ENCODE assay signal across 1 cellular context in the genomic region with DNA sequence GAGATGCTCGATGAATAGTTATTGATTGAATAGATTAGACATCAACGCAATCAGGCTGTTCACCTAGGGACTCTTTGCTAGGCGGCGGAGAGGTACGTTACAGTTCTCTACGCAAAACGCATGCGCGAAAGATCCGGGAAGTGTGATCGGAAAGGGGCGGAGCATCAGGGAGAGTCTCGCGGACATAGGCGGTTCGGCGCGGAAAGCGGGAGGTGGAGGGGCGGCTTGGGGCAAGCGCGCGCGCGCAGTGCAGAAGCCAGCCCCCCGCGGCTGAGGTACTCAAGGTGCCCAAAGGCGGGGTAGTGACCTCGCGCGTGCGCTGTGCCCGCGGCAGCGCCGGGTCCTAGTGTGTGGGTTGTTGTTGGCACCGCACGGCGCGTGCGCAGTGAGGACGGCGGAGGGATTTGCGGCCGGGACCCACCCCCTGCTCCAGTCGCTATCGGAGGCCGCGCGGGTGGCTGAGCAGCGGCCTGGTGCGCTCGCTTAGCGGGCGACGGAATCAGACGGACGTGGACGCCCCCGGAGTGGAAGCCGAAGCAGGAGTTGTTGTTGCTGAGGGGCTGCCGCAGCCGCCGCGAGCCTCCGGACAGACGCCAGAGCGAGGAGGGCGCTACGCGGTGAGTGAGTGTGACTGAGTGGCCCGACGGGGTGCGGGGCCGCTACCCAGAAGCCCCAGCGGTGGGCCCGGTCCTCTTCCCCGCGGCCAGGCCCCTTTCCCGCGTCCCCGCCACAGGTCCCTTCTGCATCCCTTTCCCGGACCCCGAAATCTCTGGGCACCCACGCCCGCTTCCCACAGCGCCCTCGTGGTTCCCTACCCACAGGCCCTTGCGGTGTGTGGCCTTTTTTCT.
A peak's percentile ranks its signal among the peaks of the same experiment; 100 is the strongest.
TF ChIP-seq lines count a peak whose summit lies in the region.

A gene with protein sequence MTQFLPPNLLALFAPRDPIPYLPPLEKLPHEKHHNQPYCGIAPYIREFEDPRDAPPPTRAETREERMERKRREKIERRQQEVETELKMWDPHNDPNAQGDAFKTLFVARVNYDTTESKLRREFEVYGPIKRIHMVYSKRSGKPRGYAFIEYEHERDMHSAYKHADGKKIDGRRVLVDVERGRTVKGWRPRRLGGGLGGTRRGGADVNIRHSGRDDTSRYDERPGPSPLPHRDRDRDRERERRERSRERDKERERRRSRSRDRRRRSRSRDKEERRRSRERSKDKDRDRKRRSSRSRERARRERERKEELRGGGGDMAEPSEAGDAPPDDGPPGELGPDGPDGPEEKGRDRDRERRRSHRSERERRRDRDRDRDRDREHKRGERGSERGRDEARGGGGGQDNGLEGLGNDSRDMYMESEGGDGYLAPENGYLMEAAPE (plus strand): TSS at position 432 of the 848 bp plus-strand sequence. CDS start 964 bp downstream, outside the sequence.

TF ChIP-seq in K562, 482 proteins besides CTCF, POLR2A, EP300 and RAD21 (continued from another document and continues in another):
- TF ChIP-seq, protein P1, sequence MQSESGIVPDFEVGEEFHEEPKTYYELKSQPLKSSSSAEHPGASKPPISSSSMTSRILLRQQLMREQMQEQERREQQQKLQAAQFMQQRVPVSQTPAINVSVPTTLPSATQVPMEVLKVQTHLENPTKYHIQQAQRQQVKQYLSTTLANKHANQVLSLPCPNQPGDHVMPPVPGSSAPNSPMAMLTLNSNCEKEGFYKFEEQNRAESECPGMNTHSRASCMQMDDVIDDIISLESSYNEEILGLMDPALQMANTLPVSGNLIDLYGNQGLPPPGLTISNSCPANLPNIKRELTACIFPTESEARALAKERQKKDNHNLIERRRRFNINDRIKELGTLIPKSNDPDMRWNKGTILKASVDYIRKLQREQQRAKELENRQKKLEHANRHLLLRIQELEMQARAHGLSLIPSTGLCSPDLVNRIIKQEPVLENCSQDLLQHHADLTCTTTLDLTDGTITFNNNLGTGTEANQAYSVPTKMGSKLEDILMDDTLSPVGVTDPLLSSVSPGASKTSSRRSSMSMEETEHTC (IDR thresholded peaks at IDR 0.05), result 0 out of 2 replicates have a peak, but pooled peaks have one; percentile 22
- TF ChIP-seq ZNF583 (CRISPR knock-in tag; IDR thresholded peaks at IDR 0.05) (peak; percentile 60; the same call in 1 of the 2 replicates), NRF1 (conservative IDR thresholded peaks at IDR 0.05 in 1 of 2, IDR thresholded peaks at IDR 0.05 in 1 of 2) (peak; percentile 100), ASH1L (IDR thresholded peaks at IDR 0.05; ENCODE audit: borderline replicate concordance, low read depth, partially characterized antibody) (no peak), NR2F6 (CRISPR knock-in tag; IDR thresholded peaks at IDR 0.05) (peak; percentile 72; the same call in 1 of the 2 replicates), EGR1 (conservative IDR thresholded peaks at IDR 0.05) (peak; percentile 88), CTBP1 (IDR thresholded peaks at IDR 0.05; ENCODE audit: borderline replicate concordance) (peak; percentile 76), STAT5A (IDR thresholded peaks at IDR 0.05; ENCODE audit: borderline replicate concordance, low read length) (peak; percentile 26; the same call in 1 of the 2 replicates), SMARCB1 (IDR thresholded peaks at IDR 0.05; ENCODE audit: insufficient read length, low read depth) (no peak), RUNX1 (IDR thresholded peaks at IDR 0.05; ENCODE audit: low read depth) (0 out of 2 replicates have a peak, but pooled peaks have one; percentile 13), BMI1 (IDR thresholded peaks at IDR 0.05; ENCODE audit: low read length) (no peak), CHD2 (IDR thresholded peaks at IDR 0.05; ENCODE audit: low read depth, low read length) (peak; percentile 95), SIN3A (IDR thresholded peaks at IDR 0.05; ENCODE audit: borderline replicate concordance in 2 of 2, control insufficient read depth in 1 of 2, low read depth in 2 of 2, low read length in 2 of 2) (peak; percentile 65 to 77), LEF1 (IDR thresholded peaks at IDR 0.05) (0 out of 2 replicates have a peak, but pooled peaks have one; percentile 58), ZNF76 (CRISPR knock-in tag; IDR thresholded peaks at IDR 0.05; ENCODE audit: borderline replicate concordance) (peak; percentile 91; the same call in 1 of the 2 replicates), ZNF143 (CRISPR knock-in tag; IDR thresholded peaks at IDR 0.05) (peak; percentile 82)
- TF ChIP-seq, protein P2, sequence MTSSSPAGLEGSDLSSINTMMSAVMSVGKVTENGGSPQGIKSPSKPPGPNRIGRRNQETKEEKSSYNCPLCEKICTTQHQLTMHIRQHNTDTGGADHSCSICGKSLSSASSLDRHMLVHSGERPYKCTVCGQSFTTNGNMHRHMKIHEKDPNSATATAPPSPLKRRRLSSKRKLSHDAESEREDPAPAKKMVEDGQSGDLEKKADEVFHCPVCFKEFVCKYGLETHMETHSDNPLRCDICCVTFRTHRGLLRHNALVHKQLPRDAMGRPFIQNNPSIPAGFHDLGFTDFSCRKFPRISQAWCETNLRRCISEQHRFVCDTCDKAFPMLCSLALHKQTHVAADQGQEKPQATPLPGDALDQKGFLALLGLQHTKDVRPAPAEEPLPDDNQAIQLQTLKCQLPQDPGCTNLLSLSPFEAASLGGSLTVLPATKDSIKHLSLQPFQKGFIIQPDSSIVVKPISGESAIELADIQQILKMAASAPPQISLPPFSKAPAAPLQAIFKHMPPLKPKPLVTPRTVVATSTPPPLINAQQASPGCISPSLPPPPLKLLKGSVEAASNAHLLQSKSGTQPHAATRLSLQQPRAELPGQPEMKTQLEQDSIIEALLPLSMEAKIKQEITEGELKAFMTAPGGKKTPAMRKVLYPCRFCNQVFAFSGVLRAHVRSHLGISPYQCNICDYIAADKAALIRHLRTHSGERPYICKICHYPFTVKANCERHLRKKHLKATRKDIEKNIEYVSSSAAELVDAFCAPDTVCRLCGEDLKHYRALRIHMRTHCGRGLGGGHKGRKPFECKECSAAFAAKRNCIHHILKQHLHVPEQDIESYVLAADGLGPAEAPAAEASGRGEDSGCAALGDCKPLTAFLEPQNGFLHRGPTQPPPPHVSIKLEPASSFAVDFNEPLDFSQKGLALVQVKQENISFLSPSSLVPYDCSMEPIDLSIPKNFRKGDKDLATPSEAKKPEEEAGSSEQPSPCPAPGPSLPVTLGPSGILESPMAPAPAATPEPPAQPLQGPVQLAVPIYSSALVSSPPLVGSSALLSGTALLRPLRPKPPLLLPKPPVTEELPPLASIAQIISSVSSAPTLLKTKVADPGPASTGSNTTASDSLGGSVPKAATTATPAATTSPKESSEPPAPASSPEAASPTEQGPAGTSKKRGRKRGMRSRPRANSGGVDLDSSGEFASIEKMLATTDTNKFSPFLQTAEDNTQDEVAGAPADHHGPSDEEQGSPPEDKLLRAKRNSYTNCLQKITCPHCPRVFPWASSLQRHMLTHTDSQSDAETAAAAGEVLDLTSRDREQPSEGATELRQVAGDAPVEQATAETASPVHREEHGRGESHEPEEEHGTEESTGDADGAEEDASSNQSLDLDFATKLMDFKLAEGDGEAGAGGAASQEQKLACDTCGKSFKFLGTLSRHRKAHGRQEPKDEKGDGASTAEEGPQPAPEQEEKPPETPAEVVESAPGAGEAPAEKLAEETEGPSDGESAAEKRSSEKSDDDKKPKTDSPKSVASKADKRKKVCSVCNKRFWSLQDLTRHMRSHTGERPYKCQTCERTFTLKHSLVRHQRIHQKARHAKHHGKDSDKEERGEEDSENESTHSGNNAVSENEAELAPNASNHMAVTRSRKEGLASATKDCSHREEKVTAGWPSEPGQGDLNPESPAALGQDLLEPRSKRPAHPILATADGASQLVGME (CRISPR knock-in tag; IDR thresholded peaks at IDR 0.05), result peak; percentile 88; the same call in 1 of the 2 replicates
- TF ChIP-seq, protein P3, sequence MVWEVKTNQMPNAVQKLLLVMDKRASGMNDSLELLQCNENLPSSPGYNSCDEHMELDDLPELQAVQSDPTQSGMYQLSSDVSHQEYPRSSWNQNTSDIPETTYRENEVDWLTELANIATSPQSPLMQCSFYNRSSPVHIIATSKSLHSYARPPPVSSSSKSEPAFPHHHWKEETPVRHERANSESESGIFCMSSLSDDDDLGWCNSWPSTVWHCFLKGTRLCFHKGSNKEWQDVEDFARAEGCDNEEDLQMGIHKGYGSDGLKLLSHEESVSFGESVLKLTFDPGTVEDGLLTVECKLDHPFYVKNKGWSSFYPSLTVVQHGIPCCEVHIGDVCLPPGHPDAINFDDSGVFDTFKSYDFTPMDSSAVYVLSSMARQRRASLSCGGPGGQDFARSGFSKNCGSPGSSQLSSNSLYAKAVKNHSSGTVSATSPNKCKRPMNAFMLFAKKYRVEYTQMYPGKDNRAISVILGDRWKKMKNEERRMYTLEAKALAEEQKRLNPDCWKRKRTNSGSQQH (CRISPR knock-in tag; IDR thresholded peaks at IDR 0.05), result 0 out of 2 replicates have a peak, but pooled peaks have one; percentile 61
- TF ChIP-seq, protein P4, sequence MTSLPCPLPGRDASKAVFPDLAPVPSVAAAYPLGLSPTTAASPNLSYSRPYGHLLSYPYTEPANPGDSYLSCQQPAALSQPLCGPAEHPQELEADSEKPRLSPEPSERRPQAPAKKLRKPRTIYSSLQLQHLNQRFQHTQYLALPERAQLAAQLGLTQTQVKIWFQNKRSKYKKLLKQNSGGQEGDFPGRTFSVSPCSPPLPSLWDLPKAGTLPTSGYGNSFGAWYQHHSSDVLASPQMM (CRISPR knock-in tag; IDR thresholded peaks at IDR 0.05), result no peak
- TF ChIP-seq, protein P5, sequence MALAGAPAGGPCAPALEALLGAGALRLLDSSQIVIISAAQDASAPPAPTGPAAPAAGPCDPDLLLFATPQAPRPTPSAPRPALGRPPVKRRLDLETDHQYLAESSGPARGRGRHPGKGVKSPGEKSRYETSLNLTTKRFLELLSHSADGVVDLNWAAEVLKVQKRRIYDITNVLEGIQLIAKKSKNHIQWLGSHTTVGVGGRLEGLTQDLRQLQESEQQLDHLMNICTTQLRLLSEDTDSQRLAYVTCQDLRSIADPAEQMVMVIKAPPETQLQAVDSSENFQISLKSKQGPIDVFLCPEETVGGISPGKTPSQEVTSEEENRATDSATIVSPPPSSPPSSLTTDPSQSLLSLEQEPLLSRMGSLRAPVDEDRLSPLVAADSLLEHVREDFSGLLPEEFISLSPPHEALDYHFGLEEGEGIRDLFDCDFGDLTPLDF (CRISPR knock-in tag; IDR thresholded peaks at IDR 0.05), result peak; percentile 73; the same call in 1 of the 2 replicates
- TF ChIP-seq, protein P6, sequence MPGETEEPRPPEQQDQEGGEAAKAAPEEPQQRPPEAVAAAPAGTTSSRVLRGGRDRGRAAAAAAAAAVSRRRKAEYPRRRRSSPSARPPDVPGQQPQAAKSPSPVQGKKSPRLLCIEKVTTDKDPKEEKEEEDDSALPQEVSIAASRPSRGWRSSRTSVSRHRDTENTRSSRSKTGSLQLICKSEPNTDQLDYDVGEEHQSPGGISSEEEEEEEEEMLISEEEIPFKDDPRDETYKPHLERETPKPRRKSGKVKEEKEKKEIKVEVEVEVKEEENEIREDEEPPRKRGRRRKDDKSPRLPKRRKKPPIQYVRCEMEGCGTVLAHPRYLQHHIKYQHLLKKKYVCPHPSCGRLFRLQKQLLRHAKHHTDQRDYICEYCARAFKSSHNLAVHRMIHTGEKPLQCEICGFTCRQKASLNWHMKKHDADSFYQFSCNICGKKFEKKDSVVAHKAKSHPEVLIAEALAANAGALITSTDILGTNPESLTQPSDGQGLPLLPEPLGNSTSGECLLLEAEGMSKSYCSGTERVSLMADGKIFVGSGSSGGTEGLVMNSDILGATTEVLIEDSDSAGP (CRISPR knock-in tag; IDR thresholded peaks at IDR 0.05), result peak; percentile 64; the same call in 1 of the 2 replicates
- TF ChIP-seq, protein P7, sequence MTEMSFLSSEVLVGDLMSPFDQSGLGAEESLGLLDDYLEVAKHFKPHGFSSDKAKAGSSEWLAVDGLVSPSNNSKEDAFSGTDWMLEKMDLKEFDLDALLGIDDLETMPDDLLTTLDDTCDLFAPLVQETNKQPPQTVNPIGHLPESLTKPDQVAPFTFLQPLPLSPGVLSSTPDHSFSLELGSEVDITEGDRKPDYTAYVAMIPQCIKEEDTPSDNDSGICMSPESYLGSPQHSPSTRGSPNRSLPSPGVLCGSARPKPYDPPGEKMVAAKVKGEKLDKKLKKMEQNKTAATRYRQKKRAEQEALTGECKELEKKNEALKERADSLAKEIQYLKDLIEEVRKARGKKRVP (CRISPR knock-in tag; IDR thresholded peaks at IDR 0.05), result 0 out of 2 replicates have a peak, but pooled peaks have one; percentile 45
- TF ChIP-seq, protein P8, sequence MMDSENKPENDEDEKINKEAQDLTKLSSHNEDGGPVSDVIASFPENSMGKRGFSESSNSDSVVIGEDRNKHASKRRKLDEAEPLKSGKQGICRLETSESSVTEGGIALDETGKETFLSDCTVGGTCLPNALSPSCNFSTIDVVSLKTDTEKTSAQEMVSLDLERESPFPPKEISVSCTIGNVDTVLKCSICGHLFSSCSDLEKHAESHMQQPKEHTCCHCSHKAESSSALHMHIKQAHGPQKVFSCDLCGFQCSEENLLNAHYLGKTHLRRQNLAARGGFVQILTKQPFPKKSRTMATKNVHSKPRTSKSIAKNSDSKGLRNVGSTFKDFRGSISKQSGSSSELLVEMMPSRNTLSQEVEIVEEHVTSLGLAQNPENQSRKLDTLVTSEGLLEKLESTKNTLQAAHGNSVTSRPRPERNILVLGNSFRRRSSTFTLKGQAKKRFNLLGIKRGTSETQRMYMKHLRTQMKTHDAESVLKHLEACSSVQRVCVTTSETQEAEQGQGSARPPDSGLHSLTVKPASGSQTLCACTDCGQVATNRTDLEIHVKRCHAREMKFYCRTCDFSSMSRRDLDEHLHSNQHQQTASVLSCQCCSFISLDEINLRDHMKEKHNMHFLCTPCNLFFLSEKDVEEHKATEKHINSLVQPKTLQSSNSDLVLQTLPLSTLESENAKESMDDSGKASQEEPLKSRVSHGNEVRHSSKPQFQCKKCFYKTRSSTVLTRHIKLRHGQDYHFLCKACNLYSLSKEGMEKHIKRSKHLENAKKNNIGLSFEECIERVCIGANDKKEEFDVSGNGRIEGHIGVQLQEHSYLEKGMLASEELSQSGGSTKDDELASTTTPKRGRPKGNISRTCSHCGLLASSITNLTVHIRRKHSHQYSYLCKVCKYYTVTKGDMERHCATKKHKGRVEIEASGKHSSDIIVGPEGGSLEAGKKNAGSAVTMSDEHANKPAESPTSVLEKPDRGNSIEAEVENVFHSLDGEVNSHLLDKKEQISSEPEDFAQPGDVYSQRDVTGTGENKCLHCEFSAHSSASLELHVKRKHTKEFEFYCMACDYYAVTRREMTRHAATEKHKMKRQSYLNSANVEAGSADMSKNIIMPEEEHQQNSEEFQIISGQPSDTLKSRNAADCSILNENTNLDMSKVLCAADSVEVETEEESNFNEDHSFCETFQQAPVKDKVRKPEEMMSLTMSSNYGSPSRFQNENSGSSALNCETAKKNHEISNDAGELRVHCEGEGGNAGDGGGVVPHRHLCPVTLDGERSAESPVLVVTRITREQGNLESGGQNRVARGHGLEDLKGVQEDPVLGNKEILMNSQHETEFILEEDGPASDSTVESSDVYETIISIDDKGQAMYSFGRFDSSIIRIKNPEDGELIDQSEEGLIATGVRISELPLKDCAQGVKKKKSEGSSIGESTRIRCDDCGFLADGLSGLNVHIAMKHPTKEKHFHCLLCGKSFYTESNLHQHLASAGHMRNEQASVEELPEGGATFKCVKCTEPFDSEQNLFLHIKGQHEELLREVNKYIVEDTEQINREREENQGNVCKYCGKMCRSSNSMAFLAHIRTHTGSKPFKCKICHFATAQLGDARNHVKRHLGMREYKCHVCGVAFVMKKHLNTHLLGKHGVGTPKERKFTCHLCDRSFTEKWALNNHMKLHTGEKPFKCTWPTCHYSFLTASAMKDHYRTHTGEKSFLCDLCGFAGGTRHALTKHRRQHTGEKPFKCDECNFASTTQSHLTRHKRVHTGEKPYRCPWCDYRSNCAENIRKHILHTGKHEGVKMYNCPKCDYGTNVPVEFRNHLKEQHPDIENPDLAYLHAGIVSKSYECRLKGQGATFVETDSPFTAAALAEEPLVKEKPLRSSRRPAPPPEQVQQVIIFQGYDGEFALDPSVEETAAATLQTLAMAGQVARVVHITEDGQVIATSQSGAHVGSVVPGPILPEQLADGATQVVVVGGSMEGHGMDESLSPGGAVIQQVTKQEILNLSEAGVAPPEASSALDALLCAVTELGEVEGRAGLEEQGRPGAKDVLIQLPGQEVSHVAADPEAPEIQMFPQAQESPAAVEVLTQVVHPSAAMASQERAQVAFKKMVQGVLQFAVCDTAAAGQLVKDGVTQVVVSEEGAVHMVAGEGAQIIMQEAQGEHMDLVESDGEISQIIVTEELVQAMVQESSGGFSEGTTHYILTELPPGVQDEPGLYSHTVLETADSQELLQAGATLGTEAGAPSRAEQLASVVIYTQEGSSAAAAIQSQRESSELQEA (IDR thresholded peaks at IDR 0.05; ENCODE audit: low read depth), result no peak
